In genomic region chr4:17339376-17339775, GRCh38 we compare ENCODE assay signal across 25 cellular contexts.
"Had no signal": no experiment of that assay in that cellular context is flagged by ENCODE, and none has a peak within 500 bp of the region (broad histone marks: within the 10 kb centered on the region; RNA-seq: fewer than 3 reads in every experiment).

No MANE protein-coding gene starts in this region.

- ATAC-seq: activated CD8-positive, alpha-beta memory T cell treated with anti-CD3 and anti-CD28 coated beads, Interleukin-2, amount 10 ng/mL, durations not matched to agents 7 days and 5 days; activated CD8-positive, alpha-beta T cell treated with anti-CD3 and anti-CD28 coated beads, Interleukin-2, amount 10 ng/mL, durations not matched to agents 7 days and 5 days; activated naive CD4-positive, alpha-beta T cell treated with anti-CD3 and anti-CD28 coated beads, Interleukin-2, amount 50 U/mL, for 72 hours; effector memory CD8-positive, alpha-beta T cell; foreskin keratinocyte; gastrocnemius medialis; heart left ventricle; WTC11 had no signal

- H3K9me3 Mint-ChIP-seq: activated CD4-positive, alpha-beta memory T cell treated with anti-CD3 and anti-CD28 coated beads for 36 hours; activated naive CD4-positive, alpha-beta T cell treated with anti-CD3 and anti-CD28 coated beads, Interleukin-2, amount 10 ng/mL, durations not matched to agents 7 days and 5 days; activated T-helper 1 cell treated with anti-CD3 and anti-CD28 coated beads, Interleukin-12 subunit alpha, Interleukin-12 subunit beta, Interleukin-2, Interleukin-4 antibody, amounts not matched to agents 30 ng/mL and 10 ng/mL and 1 ng/mL, durations not matched to agents 14 hours and 24 hours and 36 hours; brain; dendritic cell treated with granulocyte-macrophage colony-stimulating factor and Interleukin-4, amounts not matched to agents 40 ng/mL and 50 ng/mL, for 4 days; effector memory CD8-positive, alpha-beta T cell had no signal

- H3K27me3 Mint-ChIP-seq: activated CD4-positive, alpha-beta memory T cell treated with anti-CD3 and anti-CD28 coated beads for 36 hours; brain; dendritic cell treated with granulocyte-macrophage colony-stimulating factor and Interleukin-4, amounts not matched to agents 40 ng/mL and 50 ng/mL, for 4 days had no signal

- DNase-seq: activated CD4-positive, alpha-beta memory T cell treated with anti-CD3 and anti-CD28 coated beads for 36 hours; activated CD4-positive, alpha-beta T cell treated with anti-CD3 and anti-CD28 coated beads for 1 hour; activated CD4-positive, alpha-beta T cell treated with anti-CD3 and anti-CD28 coated beads for 4 hours; activated CD8-positive, alpha-beta memory T cell treated with anti-CD3 and anti-CD28 coated beads, Interleukin-2, amount 10 ng/mL, durations not matched to agents 7 days and 5 days; activated CD8-positive, alpha-beta memory T cell treated with anti-CD3 and anti-CD28 coated beads, Interleukin-2, amount 50 U/mL, for 4 hours; activated CD8-positive, alpha-beta T cell treated with anti-CD3 and anti-CD28 coated beads, Interleukin-2, amount 10 ng/mL, durations not matched to agents 7 days and 5 days; activated gamma-delta T cell; activated naive CD4-positive, alpha-beta T cell; activated naive CD4-positive, alpha-beta T cell treated with anti-CD3 and anti-CD28 coated beads, Interleukin-2, amount 10 ng/mL, durations not matched to agents 7 days and 5 days; activated T-cell treated with anti-CD3 and anti-CD28 coated beads, Interleukin-2, amount 50 U/mL, for 1 hour; activated T-cell treated with anti-CD3 and anti-CD28 coated beads, Interleukin-2, amount 50 U/mL, for 48 hours; central memory CD4-positive, alpha-beta T cell; effector CD4-positive, alpha-beta T cell; effector memory CD8-positive, alpha-beta T cell; erythroblast; foreskin keratinocyte; gastrocnemius medialis; glutamatergic neuron; heart left ventricle; T-helper 2 cell had no signal

- H3K36me3 Mint-ChIP-seq: activated CD4-positive, alpha-beta memory T cell treated with anti-CD3 and anti-CD28 coated beads for 36 hours; activated CD8-positive, alpha-beta memory T cell treated with anti-CD3 and anti-CD28 coated beads, Interleukin-2, amount 10 ng/mL, durations not matched to agents 7 days and 5 days; activated naive CD4-positive, alpha-beta T cell treated with anti-CD3 and anti-CD28 coated beads, Interleukin-2, amount 10 ng/mL, durations not matched to agents 7 days and 5 days; activated naive CD4-positive, alpha-beta T cell treated with anti-CD3 and anti-CD28 coated beads, Interleukin-2, amount 50 U/mL, for 72 hours; brain; WTC11 had no signal

- H3K4me1 Mint-ChIP-seq: brain had no signal

- H3K4me3 Mint-ChIP-seq: activated CD4-positive, alpha-beta memory T cell treated with anti-CD3 and anti-CD28 coated beads for 36 hours; activated CD8-positive, alpha-beta memory T cell treated with anti-CD3 and anti-CD28 coated beads, Interleukin-2, amount 10 ng/mL, durations not matched to agents 7 days and 5 days; activated CD8-positive, alpha-beta T cell treated with anti-CD3 and anti-CD28 coated beads, Interleukin-2, amount 10 ng/mL, durations not matched to agents 7 days and 5 days; activated naive CD4-positive, alpha-beta T cell treated with anti-CD3 and anti-CD28 coated beads, Interleukin-2, amount 10 ng/mL, durations not matched to agents 7 days and 5 days; activated T-helper 1 cell treated with anti-CD3 and anti-CD28 coated beads, Interleukin-12 subunit alpha, Interleukin-12 subunit beta, Interleukin-2, Interleukin-4 antibody, amounts not matched to agents 30 ng/mL and 10 ng/mL and 1 ng/mL, durations not matched to agents 14 hours and 24 hours and 36 hours; brain; dendritic cell treated with granulocyte-macrophage colony-stimulating factor and Interleukin-4, amounts not matched to agents 40 ng/mL and 50 ng/mL, for 4 days; effector memory CD8-positive, alpha-beta T cell; WTC11 had no signal

- H3K27ac Mint-ChIP-seq: activated CD4-positive, alpha-beta memory T cell treated with anti-CD3 and anti-CD28 coated beads for 36 hours; activated CD8-positive, alpha-beta memory T cell treated with anti-CD3 and anti-CD28 coated beads, Interleukin-2, amount 10 ng/mL, durations not matched to agents 7 days and 5 days; activated CD8-positive, alpha-beta T cell treated with anti-CD3 and anti-CD28 coated beads, Interleukin-2, amount 10 ng/mL, durations not matched to agents 7 days and 5 days; activated naive CD4-positive, alpha-beta T cell treated with anti-CD3 and anti-CD28 coated beads, Interleukin-2, amount 10 ng/mL, durations not matched to agents 7 days and 5 days; activated naive CD4-positive, alpha-beta T cell treated with anti-CD3 and anti-CD28 coated beads, Interleukin-2, amount 50 U/mL, for 72 hours; activated T-helper 1 cell treated with anti-CD3 and anti-CD28 coated beads, Interleukin-12 subunit alpha, Interleukin-12 subunit beta, Interleukin-2, Interleukin-4 antibody, amounts not matched to agents 30 ng/mL and 10 ng/mL and 1 ng/mL, durations not matched to agents 14 hours and 24 hours and 36 hours; brain; dendritic cell treated with granulocyte-macrophage colony-stimulating factor and Interleukin-4, amounts not matched to agents 40 ng/mL and 50 ng/mL, for 4 days; effector memory CD8-positive, alpha-beta T cell; WTC11 had no signal
